Comparison of ENCODE assay signal across 8 cellular contexts in genomic region chr4:135834471-135834870, GRCh38.
"Had no signal": no experiment of that assay in that cellular context is flagged by ENCODE, and none has a peak within 500 bp of the region (broad histone marks: within the 10 kb centered on the region; RNA-seq: fewer than 3 reads in every experiment).

No MANE protein-coding gene starts in this region.

- DNase-seq: GM23248, GOT3, H7, H9, HCEC 1CT, HFFc6 had no signal

- H3K4me3 ChIP-seq: GM23248, GM23338, HAP-1 had no signal

- H3K4me2 ChIP-seq: GM23338 had no signal

- H3K9me3 ChIP-seq: HAP-1 had no signal

- H3K36me3 ChIP-seq: HAP-1 had no signal

- H3K4me1 ChIP-seq: HAP-1 had no signal

- H2AFZ ChIP-seq: GM23248, GM23338 had no signal

- H3K27ac ChIP-seq: GM23248 had no signal

- H3K9ac ChIP-seq: GM23248 had no signal
